1 cellular context compared by ENCODE assay signal in genomic region chr17:2029911-2030778, GRCh38.
TF ChIP-seq lines count a peak whose summit lies in the region.

Gene DPH1, plus strand, starts transcription at chr17:2030153. Its CDS starts 17 bp downstream, at chr17:2030170.

TF ChIP-seq in HepG2, 621 proteins besides CTCF, POLR2A, EP300 and RAD21 (continued from another document and continues in another):
- TF ChIP-seq NFKBIZ (CRISPR knock-in tag; IDR thresholded peaks at IDR 0.05) (0 out of 2 replicates have a peak, but pooled peaks have one; percentile 64), ZSCAN21 (CRISPR knock-in tag; IDR thresholded peaks at IDR 0.05; ENCODE audit: borderline replicate concordance) (no peak; the same call in 1 of the 2 replicates), FOXP1 (IDR thresholded peaks at IDR 0.05) (no peak), FOXP1 (CRISPR knock-in tag; IDR thresholded peaks at IDR 0.05) (0 out of 2 replicates have a peak, but pooled peaks have one; percentile 17), AGO1 (IDR thresholded peaks at IDR 0.05; ENCODE audit: low read depth, low read length, poor library complexity, severe bottlenecking) (no peak), ZNF883 (CRISPR knock-in tag; IDR thresholded peaks at IDR 0.05; ENCODE audit: not compliant biosample characterization) (peak; percentile 72), ZC3H4 (CRISPR knock-in tag; IDR thresholded peaks at IDR 0.05; ENCODE audit: borderline replicate concordance) (no peak), ZNF431 (CRISPR knock-in tag; IDR thresholded peaks at IDR 0.05; ENCODE audit: borderline replicate concordance, low read depth) (0 out of 2 replicates have a peak, but pooled peaks have one; percentile 31), PAX8 (CRISPR knock-in tag; IDR thresholded peaks at IDR 0.05; ENCODE audit: borderline replicate concordance) (no peak), ZNF83 (CRISPR knock-in tag; IDR thresholded peaks at IDR 0.05; ENCODE audit: borderline replicate concordance) (no peak), SALL2 (CRISPR knock-in tag; IDR thresholded peaks at IDR 0.05) (peak; percentile 83; the same call in 1 of the 2 replicates), ZBTB10 (CRISPR knock-in tag; IDR thresholded peaks at IDR 0.05; ENCODE audit: borderline replicate concordance) (no peak), GPN1 (CRISPR knock-in tag; IDR thresholded peaks at IDR 0.05; ENCODE audit: borderline replicate concordance) (no peak), AHDC1 (CRISPR knock-in tag; IDR thresholded peaks at IDR 0.05; ENCODE audit: borderline replicate concordance) (no peak), ZNF713 (CRISPR knock-in tag; IDR thresholded peaks at IDR 0.05) (no peak), SMARCE1 (IDR thresholded peaks at IDR 0.05; ENCODE audit: borderline replicate concordance) (no peak), ZNF232 (CRISPR knock-in tag; IDR thresholded peaks at IDR 0.05; ENCODE audit: borderline replicate concordance) (no peak), ZBTB25 (CRISPR knock-in tag; IDR thresholded peaks at IDR 0.05) (peak; percentile 86), SRF (IDR thresholded peaks at IDR 0.05; ENCODE audit: low read depth, low read length) (peak; percentile 98), ZNF253 (CRISPR knock-in tag; IDR thresholded peaks at IDR 0.05; ENCODE audit: borderline replicate concordance) (peak; percentile 48; the same call in 1 of the 2 replicates), NR2C2 (CRISPR knock-in tag; IDR thresholded peaks at IDR 0.05; ENCODE audit: borderline replicate concordance) (peak; percentile 75), DMTF1 (CRISPR knock-in tag; IDR thresholded peaks at IDR 0.05) (no peak), ZFP1 (CRISPR knock-in tag; IDR thresholded peaks at IDR 0.05) (peak; percentile 61), ZNF33B (CRISPR knock-in tag; IDR thresholded peaks at IDR 0.05) (peak; percentile 71; the same call in 1 of the 2 replicates), ZNF414 (CRISPR knock-in tag; IDR thresholded peaks at IDR 0.05) (no peak), RFX1 (IDR thresholded peaks at IDR 0.05) (no peak), ERF (CRISPR knock-in tag; IDR thresholded peaks at IDR 0.05) (peak; percentile 66), DNMT3B (CRISPR knock-in tag; conservative IDR thresholded peaks at IDR 0.05) (peak; percentile 66; the same call in 1 of the 2 replicates), SRSF1 (optimal IDR thresholded peaks at IDR 0.05; ENCODE audit: low read depth, low read length) (no peak), PATZ1 (CRISPR knock-in tag; IDR thresholded peaks at IDR 0.05) (peak; percentile 86), IRX3 (CRISPR knock-in tag; IDR thresholded peaks at IDR 0.05; ENCODE audit: borderline replicate concordance, low read depth) (peak; percentile 41; the same call in 1 of the 2 replicates), HMGXB4 (CRISPR knock-in tag; IDR thresholded peaks at IDR 0.05; ENCODE audit: borderline replicate concordance in 1 of 2, low read depth in 1 of 2) (peak; percentile 68 to 82), ZMYM4 (CRISPR knock-in tag; IDR thresholded peaks at IDR 0.05) (0 out of 2 replicates have a peak, but pooled peaks have one; percentile 13), TCF7L2 (IDR thresholded peaks at IDR 0.05; ENCODE audit: low read depth, low read length) (no peak), ZNF24 (IDR thresholded peaks at IDR 0.05) (no peak), TCF7 (IDR thresholded peaks at IDR 0.05; ENCODE audit: low read depth) (no peak), ZNF335 (CRISPR knock-in tag; IDR thresholded peaks at IDR 0.05) (peak; percentile 73; the same call in 1 of the 2 replicates), ZNF652 (CRISPR knock-in tag; IDR thresholded peaks at IDR 0.05; ENCODE audit: borderline replicate concordance, low read depth) (peak; percentile 4; the same call in 1 of the 2 replicates), ZFP36 (IDR thresholded peaks at IDR 0.05; ENCODE audit: borderline replicate concordance, low read depth, low read length, partially characterized antibody) (no peak)
- TF ChIP-seq, protein P1, sequence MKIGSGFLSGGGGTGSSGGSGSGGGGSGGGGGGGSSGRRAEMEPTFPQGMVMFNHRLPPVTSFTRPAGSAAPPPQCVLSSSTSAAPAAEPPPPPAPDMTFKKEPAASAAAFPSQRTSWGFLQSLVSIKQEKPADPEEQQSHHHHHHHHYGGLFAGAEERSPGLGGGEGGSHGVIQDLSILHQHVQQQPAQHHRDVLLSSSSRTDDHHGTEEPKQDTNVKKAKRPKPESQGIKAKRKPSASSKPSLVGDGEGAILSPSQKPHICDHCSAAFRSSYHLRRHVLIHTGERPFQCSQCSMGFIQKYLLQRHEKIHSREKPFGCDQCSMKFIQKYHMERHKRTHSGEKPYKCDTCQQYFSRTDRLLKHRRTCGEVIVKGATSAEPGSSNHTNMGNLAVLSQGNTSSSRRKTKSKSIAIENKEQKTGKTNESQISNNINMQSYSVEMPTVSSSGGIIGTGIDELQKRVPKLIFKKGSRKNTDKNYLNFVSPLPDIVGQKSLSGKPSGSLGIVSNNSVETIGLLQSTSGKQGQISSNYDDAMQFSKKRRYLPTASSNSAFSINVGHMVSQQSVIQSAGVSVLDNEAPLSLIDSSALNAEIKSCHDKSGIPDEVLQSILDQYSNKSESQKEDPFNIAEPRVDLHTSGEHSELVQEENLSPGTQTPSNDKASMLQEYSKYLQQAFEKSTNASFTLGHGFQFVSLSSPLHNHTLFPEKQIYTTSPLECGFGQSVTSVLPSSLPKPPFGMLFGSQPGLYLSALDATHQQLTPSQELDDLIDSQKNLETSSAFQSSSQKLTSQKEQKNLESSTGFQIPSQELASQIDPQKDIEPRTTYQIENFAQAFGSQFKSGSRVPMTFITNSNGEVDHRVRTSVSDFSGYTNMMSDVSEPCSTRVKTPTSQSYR (CRISPR knock-in tag; IDR thresholded peaks at IDR 0.05; ENCODE audit: borderline replicate concordance) = peak; percentile 62
